In the genomic region with DNA sequence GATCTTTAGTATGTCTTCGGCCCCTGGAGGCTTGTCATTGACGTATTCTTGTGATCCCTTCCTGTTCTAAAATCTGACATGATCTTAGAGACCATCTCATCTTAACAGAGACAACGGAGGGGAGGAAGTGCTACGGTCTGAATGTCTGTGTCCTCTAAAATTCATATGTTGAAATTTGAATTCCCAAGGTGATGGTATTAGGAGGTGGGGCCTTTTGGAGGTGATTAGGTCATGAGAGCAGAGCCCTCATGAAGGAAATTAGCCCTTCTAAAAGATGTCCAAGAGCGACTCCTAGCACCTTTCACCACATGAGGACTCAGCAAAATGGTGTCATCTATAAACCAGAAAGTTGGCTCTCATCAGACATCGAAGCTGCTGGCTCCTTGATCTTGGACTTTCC, we compare ENCODE assay signal across 24 cellular contexts.
"Had no signal": no experiment of that assay in that cellular context is flagged by ENCODE, and none has a peak within 500 bp of the region (broad histone marks: within the 10 kb centered on the region; RNA-seq: fewer than 3 reads in every experiment).

No MANE protein-coding gene starts in this region.

- H3K36me3 ChIP-seq: cardiac muscle cell, stomach, vagina had no signal

- H3K27ac Mint-ChIP-seq: activated naive CD8-positive, alpha-beta T cell treated with anti-CD3 and anti-CD28 coated beads, Interleukin-2, amount 10 ng/mL, durations not matched to agents 7 days and 5 days; activated T-helper 2 cell treated with anti-CD3 and anti-CD28 coated beads, Interferon-gamma antibody, Interleukin-2, Interleukin-4, amounts not matched to agents 10 μg/mL and 5 μg/mL and 100 μg/mL, durations not matched to agents 14 hours and 24 hours and 36 hours; endodermal cell; progenitor cell of endocrine pancreas had no signal

- H3K4me1 ChIP-seq: stomach, vagina had no signal

- H3K4me3 Mint-ChIP-seq: activated naive CD8-positive, alpha-beta T cell treated with anti-CD3 and anti-CD28 coated beads, Interleukin-2, amount 10 ng/mL, durations not matched to agents 7 days and 5 days; endodermal cell; neural crest cell had no signal

- H3K4me3 ChIP-seq: cardiac muscle cell, dorsolateral prefrontal cortex, skin epidermis, stomach, vagina had no signal

- H3K27me3 ChIP-seq: cardiac muscle cell, dorsolateral prefrontal cortex, stomach, vagina had no signal

- H3K9me3 ChIP-seq: vagina had no signal

- H3K4me1 Mint-ChIP-seq: activated naive CD8-positive, alpha-beta T cell treated with anti-CD3 and anti-CD28 coated beads, Interleukin-2, amount 10 ng/mL, durations not matched to agents 7 days and 5 days; endodermal cell; neural crest cell had no signal

- FAIRE-seq: colon had no signal

- H3K36me3 Mint-ChIP-seq: activated naive CD8-positive, alpha-beta T cell treated with anti-CD3 and anti-CD28 coated beads, Interleukin-2, amount 10 ng/mL, durations not matched to agents 7 days and 5 days had no signal

- H3K27me3 Mint-ChIP-seq: activated naive CD8-positive, alpha-beta T cell treated with anti-CD3 and anti-CD28 coated beads, Interleukin-2, amount 10 ng/mL, durations not matched to agents 7 days and 5 days; progenitor cell of endocrine pancreas had no signal

- H3K27ac ChIP-seq: cardiac muscle cell, dorsolateral prefrontal cortex, epithelial cell of prostate, stomach, vagina, VCaP had no signal

- DNase-seq: activated CD4-positive, alpha-beta T cell treated with anti-CD3 and anti-CD28 coated beads for 1 hour; activated naive CD4-positive, alpha-beta T cell treated with Interleukin-2 at 50 U/mL for 16 hours; activated naive CD8-positive, alpha-beta T cell treated with anti-CD3 and anti-CD28 coated beads, Interleukin-2, amount 10 ng/mL, durations not matched to agents 7 days and 5 days; activated T-cell treated with anti-CD3 and anti-CD28 coated beads for 4 hours; amygdala; dorsolateral prefrontal cortex; endodermal cell; foreskin fibroblast; hippocampal formation; islet precursor cell; stimulated activated CD4-positive, alpha-beta T cell treated with anti-CD3 and anti-CD28 coated beads, Interleukin-15, amount 100 ng/mL, for 24 hours; stimulated activated CD4-positive, alpha-beta T cell treated with anti-CD3 and anti-CD28 coated beads, Interleukin-4, amount 100 ng/mL, for 1 hour; stomach; T-helper 2 cell; trophoblast cell had no signal
